8 cellular contexts compared by ENCODE assay signal in the genomic region with DNA sequence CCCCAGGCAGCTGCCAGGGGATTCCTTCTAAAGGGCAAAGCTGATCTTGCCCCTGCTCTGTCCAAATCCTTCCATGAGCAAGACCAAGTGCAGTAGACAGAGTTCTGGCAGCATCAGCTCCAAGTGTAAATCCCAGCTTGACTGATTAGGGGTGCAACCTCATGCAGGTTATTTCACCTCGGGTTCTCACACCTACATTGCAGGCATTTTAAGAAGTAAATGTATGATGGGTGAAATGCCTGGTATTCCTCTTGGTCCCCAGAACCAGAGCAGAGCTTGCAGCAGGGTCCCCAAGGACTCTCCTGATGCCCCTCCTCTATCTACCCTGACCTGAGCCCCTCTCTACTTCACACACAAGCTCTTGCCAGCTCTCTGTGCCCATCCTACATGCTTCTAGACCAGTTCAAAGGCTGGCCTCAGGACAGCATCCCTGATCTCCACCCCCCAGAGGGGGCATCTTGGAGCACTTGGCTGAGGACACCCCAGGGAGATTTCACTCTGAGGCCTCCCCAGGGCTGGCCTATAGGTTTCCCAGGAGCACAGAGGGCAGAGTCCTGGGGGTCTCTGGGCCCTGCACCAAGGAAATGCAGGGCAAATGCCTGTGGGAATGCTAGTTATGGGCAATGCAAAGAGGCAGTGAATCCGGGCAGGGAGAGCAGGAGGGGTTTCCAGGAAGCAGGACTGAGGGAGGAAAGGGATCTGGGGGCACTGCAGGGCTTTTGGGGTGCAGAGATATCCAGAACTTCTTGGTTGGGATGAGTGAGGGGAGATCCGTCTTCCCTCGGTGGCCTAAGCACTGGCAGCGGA. TPM values are rescaled to one million over a fixed set of nuclear protein-coding genes. Genes with fewer than 3 reads are reported as not detected.
DNase-seq lines count a peak whose midpoint lies in the region; ATAC-seq and TF ChIP-seq lines count a peak whose summit lies in the region.

No MANE protein-coding gene starts in this region.

- H3K36me3 ChIP-seq in heart right ventricle (no peaks in the 10 kb centered on the region), mammary epithelial cell (ENCODE audit: insufficient read depth, low read length) (no peaks in the 10 kb centered on the region), aorta (ENCODE audit: control insufficient read depth in 1 of 2, insufficient read depth in 2 of 2, low read length in 1 of 2) (no peaks in the 10 kb centered on the region)

- H3K27me3 Mint-ChIP-seq in mesothelial cell of epicardium (ENCODE audit: low read depth): peaks cover 31% of the 10 kb centered on the region

- H3K4me1 ChIP-seq in heart right ventricle (peaks cover 3 to 31% (median 24%) of the 10 kb centered on the region in 9 donors), mammary epithelial cell (ENCODE audit: insufficient read depth, low read length) (peaks cover 18% of the 10 kb centered on the region), aorta (ENCODE audit: control insufficient read depth in 1 of 2, insufficient read depth in 2 of 2, low read length in 2 of 2) (no peaks in the 10 kb centered on the region)

- H3K27me3 ChIP-seq in heart right ventricle: peaks cover 0 to 60% (median 0%) of the 10 kb centered on the region in 7 donors
- no peaks in the 10 kb centered on the region for H3K27me3 ChIP-seq in mammary epithelial cell (ENCODE audit: insufficient read depth, low read length)
- H3K27me3 ChIP-seq in aorta (ENCODE audit: control insufficient read depth in 1 of 2, insufficient read depth in 2 of 2, low read length in 1 of 2): no peaks in the 10 kb centered on the region

- peak overlapping the region; percentile 78 for H3K4me3 Mint-ChIP-seq in mesothelial cell of epicardium

- ATAC-seq in heart right ventricle: peak in 1 of 8 donors; percentile 1
- ATAC-seq in Right ventricle myocardium superior (ENCODE audit: poor library complexity): no peak
- ATAC-seq in aorta (ENCODE audit: low FRiP score): no peak

- intact Hi-C loops in heart right ventricle (cut with DNase I) (no loop called here), Right ventricle myocardium superior (cut with DNase I) (no loop called here), mammary epithelial cell (cut with micrococcal nuclease) (loop anchor here (5.0 kb wide), 1 partner anchor 120 kb away; no protein-coding TSS in a partner anchor), aorta (cut with DNase I) (no loop called here)

- H3K27ac ChIP-seq in heart right ventricle (peak overlapping the region in 5 of 10 donors; percentile 52 to 86 (median 83)), mammary epithelial cell (ENCODE audit: insufficient read depth, low read depth, low read length) (no peak overlapping the region), aorta (ENCODE audit: low read depth in 1 of 2, low read length in 2 of 2) (no peak overlapping the region)

- in situ Hi-C loops in mammary epithelial cell (cut with MboI; ENCODE audit: low sequenced_read_pairs in 2 of 2): no loop called here

- H3K9ac ChIP-seq in mammary epithelial cell (ENCODE audit: insufficient read depth, low read length): no peak overlapping the region

- peak overlapping the region; percentile 100 for H3K4me2 ChIP-seq in mammary epithelial cell (ENCODE audit: insufficient read depth, low read depth, low read length)

- H3K9me3 ChIP-seq in heart right ventricle: no peaks in the 10 kb centered on the region
- no peaks in the 10 kb centered on the region for H3K9me3 ChIP-seq in mammary epithelial cell (replicated peaks; ENCODE audit: insufficient read depth, low read length)
- no peaks in the 10 kb centered on the region for H3K9me3 ChIP-seq in aorta (ENCODE audit: control insufficient read depth, low read length)

- H3K36me3 Mint-ChIP-seq in mesothelial cell of epicardium: peaks cover 2% of the 10 kb centered on the region

- no peak overlapping the region for H2AFZ ChIP-seq in mammary epithelial cell (ENCODE audit: low read depth, low read length)

- CTCF ChIA-PET in mammary epithelial cell (lab: Charles Lee; ENCODE audit: low non-redundant PET): interaction anchor here (0.5 kb wide), 1 partner anchor 1847 kb away, joined by 3 read pairs; no protein-coding TSS in a partner anchor

- TF ChIP-seq CTCF in heart right ventricle (IDR thresholded peaks at IDR 0.05) (no peak), mammary epithelial cell (conservative IDR thresholded peaks at IDR 0.05 in 1 of 2, IDR thresholded peaks at IDR 0.05 in 1 of 2; ENCODE audit: extremely low read depth in 1 of 2, insufficient read depth in 1 of 2, low read depth in 1 of 2, low read length in 2 of 2) (no peak), mesothelial cell of epicardium (IDR thresholded peaks at IDR 0.05; ENCODE audit: unreplicated experiment) (no peak)

- no peaks in the 10 kb centered on the region for H4K20me1 ChIP-seq in mammary epithelial cell (ENCODE audit: insufficient read depth, low read length)

- DNase-seq in heart right ventricle (no peak), Right ventricle myocardium superior (no peak), mammary epithelial cell (no peak), mesothelial cell of epicardium (ENCODE audit: low spot score in 2 of 2, unreplicated experiment in 2 of 2) (no peak), aorta (peak; percentile 33 to 42), NCI-H1417 treated with DMSO at 0.1 percent for 48 hours (lab: John Stamatoyannopoulos, UW) (no peak), HCEC 1CT (no peak), KG1 (lab: John Stamatoyannopoulos, UW) (no peak)

- dilution Hi-C loops in mammary epithelial cell (cut with HindIII; ENCODE audit: low sequenced_read_pairs): loop anchor here (10.0 kb wide), 1 partner anchor 252 kb away; no protein-coding TSS in a partner anchor

- no peaks in the 10 kb centered on the region for H3K79me2 ChIP-seq in mammary epithelial cell (ENCODE audit: insufficient read depth, low read length)

- no TSS peak for BruUV-seq in mammary epithelial cell (replicated peaks; lab: Mats Ljungman, UMichigan)

- H3K9me3 Mint-ChIP-seq in mesothelial cell of epicardium: no peaks in the 10 kb centered on the region

- peaks cover 27% of the 10 kb centered on the region for H3K4me1 Mint-ChIP-seq in mesothelial cell of epicardium

- peak overlapping the region; percentile 66 to 97 (median 94) for H3K4me3 ChIP-seq in heart right ventricle
- peak overlapping the region in 1 of 3 experiments; percentile 66 for H3K4me3 ChIP-seq in mammary epithelial cell (replicated peaks in 1 of 3; ENCODE audit: insufficient read depth in 1 of 3, low read depth in 2 of 3, low read length in 3 of 3)
- peak overlapping the region in 1 of 2 donors; percentile 91 for H3K4me3 ChIP-seq in aorta (ENCODE audit: low read length in 2 of 2)

- 37 to 38% methylated on average over 5 of the region's 5 CpGs for WGBS in heart right ventricle, 2 donors
- 2% methylated on average over 5 of the region's 5 CpGs for WGBS in mammary epithelial cell (ENCODE audit: low coverage, missing lambda C conversion rate)
- WGBS in aorta, 2 donors: 30 to 36% methylated on average over 5 of the region's 5 CpGs

- peak overlapping the region; percentile 67 for H3K27ac Mint-ChIP-seq in mesothelial cell of epicardium

RNA-seq across cellular contexts. Expression of gene LZTS3, which starts 1.0 kb away (rescaled TPM):
- total RNA-seq in heart right ventricle (10 to 100 TPM in 4 of 10 donors, 1 to 10 TPM in 6; 7.1 to 27.0 (median 9.7) TPM), Right ventricle myocardium superior (18.3 TPM), mammary epithelial cell (10 to 100 TPM in 1 of 2 donors, 1 to 10 TPM in 1; 7.7 to 16.3 TPM), mesothelial cell of epicardium (14.1 to 15.1 TPM (median 14.2 TPM) in 3 replicates), aorta (1 to 10 TPM; 9.5 to 9.9 TPM)
- polyA plus RNA-seq in heart right ventricle (1 to 10 TPM; 7.9 to 9.1 TPM), mammary epithelial cell (2.6 TPM), aorta (1 to 10 TPM; 3.3 to 6.5 TPM)
- 3.3 TPM for polyA minus RNA-seq in mammary epithelial cell

RNA-seq across cellular contexts. Expression of gene FASTKD5, which starts 12.7 kb away (rescaled TPM):
- total RNA-seq in heart right ventricle (10 to 100 TPM; 22.1 to 32.4 (median 27.9) TPM), Right ventricle myocardium superior (24.8 TPM), mammary epithelial cell (10 to 100 TPM; 13.4 to 15.0 TPM), mesothelial cell of epicardium (19.1 to 19.8 TPM (median 19.7 TPM) in 3 replicates), aorta (10 to 100 TPM; 10.3 to 10.9 TPM)
- polyA plus RNA-seq in heart right ventricle (10 to 100 TPM in 1 of 2 donors, 1 to 10 TPM in 1; 7.5 to 22.7 TPM), mammary epithelial cell (15.5 TPM), aorta (1 to 10 TPM; 4.4 to 9.8 TPM)
- 43.8 TPM for polyA minus RNA-seq in mammary epithelial cell

RNA-seq across cellular contexts. Expression of gene UBOX5, which starts 12.7 kb away (rescaled TPM):
- total RNA-seq in heart right ventricle (1 to 10 TPM; 3.0 to 5.9 (median 4.0) TPM), Right ventricle myocardium superior (2.8 TPM), mammary epithelial cell (1 to 10 TPM; 4.8 to 5.6 TPM), mesothelial cell of epicardium (11.6 to 12.3 TPM (median 11.6 TPM) in 3 replicates), aorta (1 to 10 TPM; 5.4 to 8.5 TPM)
- polyA plus RNA-seq in heart right ventricle (1 to 10 TPM; 2.1 to 3.3 TPM), mammary epithelial cell (3.5 TPM), aorta (1 to 10 TPM; 1.6 to 4.2 TPM)
- polyA minus RNA-seq in mammary epithelial cell: 6.9 TPM

RNA-seq across cellular contexts. Expression of gene DDRGK1, which starts 32.2 kb away (rescaled TPM):
- total RNA-seq in heart right ventricle: 10 to 100 TPM; 25.2 to 48.4 (median 29.4) TPM
- polyA plus RNA-seq in heart right ventricle: 10 to 100 TPM; 31.0 to 77.1 TPM
- total RNA-seq in Right ventricle myocardium superior: 36.4 TPM
- 10 to 100 TPM; 25.2 to 59.1 TPM for total RNA-seq in mammary epithelial cell
- 35.7 TPM for polyA plus RNA-seq in mammary epithelial cell
- polyA minus RNA-seq in mammary epithelial cell: 39.0 TPM
- 62.7 to 63.0 TPM (median 63.0 TPM) in 3 replicates for total RNA-seq in mesothelial cell of epicardium
- 10 to 100 TPM; 40.5 to 49.5 TPM for total RNA-seq in aorta
- polyA plus RNA-seq in aorta: 10 to 100 TPM; 42.8 to 81.0 TPM

RNA-seq across cellular contexts. Expression of gene ITPA, which starts 37.0 kb away (rescaled TPM):
- total RNA-seq in heart right ventricle (10 to 100 TPM; 15.8 to 26.3 (median 21.5) TPM), Right ventricle myocardium superior (19.0 TPM), mammary epithelial cell (10 to 100 TPM; 29.2 to 68.7 TPM), mesothelial cell of epicardium (54.7 to 59.3 TPM (median 57.6 TPM) in 3 replicates), aorta (10 to 100 TPM; 25.9 to 31.1 TPM)
- polyA plus RNA-seq in heart right ventricle (10 to 100 TPM; 51.1 to 53.6 TPM), mammary epithelial cell (37.5 TPM), aorta (10 to 100 TPM; 26.7 to 72.4 TPM)
- 19.0 TPM for polyA minus RNA-seq in mammary epithelial cell

Comparison
In these comparisons a context has a peak if more than half of its experiments do, and no peak if none do; other contexts are left out.
1. DNase-seq: peak in aorta (2 of 2); none in heart right ventricle (0 of 2), Right ventricle myocardium superior (single experiment), mammary epithelial cell (single experiment), mesothelial cell of epicardium (0 of 2), NCI-H1417 treated with DMSO at 0.1 percent for 48 hours (single experiment), HCEC 1CT (single experiment) and KG1 (single experiment).